Comparison of ENCODE assay signal across 1 cellular context in the genomic region with DNA sequence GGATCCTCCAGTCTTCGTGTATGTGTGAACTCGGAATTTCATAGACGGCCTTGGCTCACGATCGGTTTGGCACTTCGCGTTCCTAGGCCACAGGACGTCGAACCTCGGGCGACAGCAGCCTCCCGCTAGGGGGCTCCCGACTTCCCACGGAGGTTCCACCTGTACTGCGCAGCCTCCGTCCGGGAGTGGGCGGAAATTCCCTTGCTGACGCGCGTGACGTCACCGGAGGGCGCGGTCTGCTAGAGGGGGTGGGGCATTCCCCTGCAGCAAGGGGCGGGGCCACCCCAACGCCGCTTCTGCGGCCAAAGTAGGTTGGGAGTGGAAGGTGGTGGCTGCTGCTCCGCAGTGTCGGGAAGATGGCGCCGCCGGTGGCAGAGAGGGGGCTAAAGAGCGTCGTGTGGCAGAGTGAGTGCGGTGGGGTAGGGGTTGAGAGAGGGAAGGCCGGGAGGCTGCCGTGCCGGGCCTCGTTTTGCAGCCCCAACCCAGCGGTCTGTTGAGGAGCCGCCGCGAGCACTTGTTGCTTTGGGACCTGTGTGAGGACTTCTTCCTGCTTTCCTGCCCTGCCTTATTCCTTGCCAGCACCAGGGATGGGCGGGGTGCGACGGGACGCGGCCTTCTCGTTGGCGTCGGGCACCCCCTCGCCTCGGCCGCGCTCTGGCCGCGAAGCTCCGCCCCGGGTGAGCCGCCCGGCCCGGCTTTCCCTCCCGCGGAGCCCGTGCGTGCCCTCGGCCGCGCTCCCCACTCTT.
TF ChIP-seq lines count a peak whose summit lies in the region.

STXBP3 (plus strand) TSS at position 293 of the 746 bp plus-strand sequence; CDS start at position 357, 64 bp downstream.

TF ChIP-seq in HepG2, 621 proteins besides CTCF, POLR2A, EP300 and RAD21 (continued from another document and continues in another):
- TF ChIP-seq MLXIP (CRISPR knock-in tag; IDR thresholded peaks at IDR 0.05; ENCODE audit: borderline replicate concordance) = 0 out of 2 replicates have a peak, but pooled peaks have one; percentile 37
- TF ChIP-seq ARNT2 (CRISPR knock-in tag; IDR thresholded peaks at IDR 0.05; ENCODE audit: low read depth) = no peak
- peak; percentile 67; the same call in 1 of the 2 replicates for TF ChIP-seq RNF2 (conservative IDR thresholded peaks at IDR 0.05; ENCODE audit: low read depth)
- TF ChIP-seq MEF2D (CRISPR knock-in tag; IDR thresholded peaks at IDR 0.05) = no peak; the same call in 1 of the 2 replicates
- TF ChIP-seq PLRG1 (conservative IDR thresholded peaks at IDR 0.05) = no peak
- no peak for TF ChIP-seq ZSCAN9 (CRISPR knock-in tag; IDR thresholded peaks at IDR 0.05; ENCODE audit: borderline replicate concordance)
- peak; percentile 53 for TF ChIP-seq CBX1 (IDR thresholded peaks at IDR 0.05; ENCODE audit: low read depth)
- TF ChIP-seq, protein P1, sequence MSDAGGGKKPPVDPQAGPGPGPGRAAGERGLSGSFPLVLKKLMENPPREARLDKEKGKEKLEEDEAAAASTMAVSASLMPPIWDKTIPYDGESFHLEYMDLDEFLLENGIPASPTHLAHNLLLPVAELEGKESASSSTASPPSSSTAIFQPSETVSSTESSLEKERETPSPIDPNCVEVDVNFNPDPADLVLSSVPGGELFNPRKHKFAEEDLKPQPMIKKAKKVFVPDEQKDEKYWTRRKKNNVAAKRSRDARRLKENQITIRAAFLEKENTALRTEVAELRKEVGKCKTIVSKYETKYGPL (CRISPR knock-in tag; IDR thresholded peaks at IDR 0.05) = no peak
- TF ChIP-seq FOXK2 (IDR thresholded peaks at IDR 0.05) = peak; percentile 19; the same call in 1 of the 2 replicates
- TF ChIP-seq ZNF713 (CRISPR knock-in tag; IDR thresholded peaks at IDR 0.05) = no peak
- TF ChIP-seq ZNF326 (CRISPR knock-in tag; IDR thresholded peaks at IDR 0.05; ENCODE audit: borderline replicate concordance) = no peak
- TF ChIP-seq MAFG (CRISPR knock-in tag; IDR thresholded peaks at IDR 0.05) = no peak
- TF ChIP-seq, protein P2, sequence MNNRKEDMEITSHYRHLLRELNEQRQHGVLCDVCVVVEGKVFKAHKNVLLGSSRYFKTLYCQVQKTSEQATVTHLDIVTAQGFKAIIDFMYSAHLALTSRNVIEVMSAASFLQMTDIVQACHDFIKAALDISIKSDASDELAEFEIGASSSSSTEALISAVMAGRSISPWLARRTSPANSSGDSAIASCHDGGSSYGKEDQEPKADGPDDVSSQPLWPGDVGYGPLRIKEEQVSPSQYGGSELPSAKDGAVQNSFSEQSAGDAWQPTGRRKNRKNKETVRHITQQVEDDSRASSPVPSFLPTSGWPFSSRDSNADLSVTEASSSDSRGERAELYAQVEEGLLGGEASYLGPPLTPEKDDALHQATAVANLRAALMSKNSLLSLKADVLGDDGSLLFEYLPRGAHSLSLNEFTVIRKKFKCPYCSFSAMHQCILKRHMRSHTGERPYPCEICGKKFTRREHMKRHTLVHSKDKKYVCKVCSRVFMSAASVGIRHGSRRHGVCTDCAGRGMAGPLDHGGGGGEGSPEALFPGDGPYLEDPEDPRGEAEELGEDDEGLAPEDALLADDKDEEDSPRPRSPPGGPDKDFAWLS (CRISPR knock-in tag; IDR thresholded peaks at IDR 0.05; ENCODE audit: borderline replicate concordance) = no peak
- no peak for TF ChIP-seq ZNF496 (CRISPR knock-in tag; IDR thresholded peaks at IDR 0.05; ENCODE audit: insufficient replicate concordance)
- TF ChIP-seq, protein P3, sequence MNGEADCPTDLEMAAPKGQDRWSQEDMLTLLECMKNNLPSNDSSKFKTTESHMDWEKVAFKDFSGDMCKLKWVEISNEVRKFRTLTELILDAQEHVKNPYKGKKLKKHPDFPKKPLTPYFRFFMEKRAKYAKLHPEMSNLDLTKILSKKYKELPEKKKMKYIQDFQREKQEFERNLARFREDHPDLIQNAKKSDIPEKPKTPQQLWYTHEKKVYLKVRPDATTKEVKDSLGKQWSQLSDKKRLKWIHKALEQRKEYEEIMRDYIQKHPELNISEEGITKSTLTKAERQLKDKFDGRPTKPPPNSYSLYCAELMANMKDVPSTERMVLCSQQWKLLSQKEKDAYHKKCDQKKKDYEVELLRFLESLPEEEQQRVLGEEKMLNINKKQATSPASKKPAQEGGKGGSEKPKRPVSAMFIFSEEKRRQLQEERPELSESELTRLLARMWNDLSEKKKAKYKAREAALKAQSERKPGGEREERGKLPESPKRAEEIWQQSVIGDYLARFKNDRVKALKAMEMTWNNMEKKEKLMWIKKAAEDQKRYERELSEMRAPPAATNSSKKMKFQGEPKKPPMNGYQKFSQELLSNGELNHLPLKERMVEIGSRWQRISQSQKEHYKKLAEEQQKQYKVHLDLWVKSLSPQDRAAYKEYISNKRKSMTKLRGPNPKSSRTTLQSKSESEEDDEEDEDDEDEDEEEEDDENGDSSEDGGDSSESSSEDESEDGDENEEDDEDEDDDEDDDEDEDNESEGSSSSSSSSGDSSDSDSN (CRISPR knock-in tag; IDR thresholded peaks at IDR 0.05) = peak; percentile 80
- no peak for TF ChIP-seq ZNF616 (CRISPR knock-in tag; IDR thresholded peaks at IDR 0.05; ENCODE audit: low read depth)
- TF ChIP-seq SALL2 (CRISPR knock-in tag; IDR thresholded peaks at IDR 0.05) = peak; percentile 74
- TF ChIP-seq DBP (CRISPR knock-in tag; IDR thresholded peaks at IDR 0.05; ENCODE audit: not compliant biosample characterization) = no peak
- no peak for TF ChIP-seq PCBP2 (optimal IDR thresholded peaks at IDR 0.05; ENCODE audit: low read depth, low read length, poor library complexity, severe bottlenecking)
- TF ChIP-seq ZNF329 (CRISPR knock-in tag; IDR thresholded peaks at IDR 0.05; ENCODE audit: low read depth) = no peak
- no peak for TF ChIP-seq ZNF660 (CRISPR knock-in tag; IDR thresholded peaks at IDR 0.05; ENCODE audit: borderline replicate concordance, low read depth)
- TF ChIP-seq ZNF484 (CRISPR knock-in tag; IDR thresholded peaks at IDR 0.05; ENCODE audit: borderline replicate concordance, low read depth) = no peak
- TF ChIP-seq SMC3 (IDR thresholded peaks at IDR 0.05; ENCODE audit: low read length) = no peak; the same call in 1 of the 2 replicates
- TF ChIP-seq, protein P4, sequence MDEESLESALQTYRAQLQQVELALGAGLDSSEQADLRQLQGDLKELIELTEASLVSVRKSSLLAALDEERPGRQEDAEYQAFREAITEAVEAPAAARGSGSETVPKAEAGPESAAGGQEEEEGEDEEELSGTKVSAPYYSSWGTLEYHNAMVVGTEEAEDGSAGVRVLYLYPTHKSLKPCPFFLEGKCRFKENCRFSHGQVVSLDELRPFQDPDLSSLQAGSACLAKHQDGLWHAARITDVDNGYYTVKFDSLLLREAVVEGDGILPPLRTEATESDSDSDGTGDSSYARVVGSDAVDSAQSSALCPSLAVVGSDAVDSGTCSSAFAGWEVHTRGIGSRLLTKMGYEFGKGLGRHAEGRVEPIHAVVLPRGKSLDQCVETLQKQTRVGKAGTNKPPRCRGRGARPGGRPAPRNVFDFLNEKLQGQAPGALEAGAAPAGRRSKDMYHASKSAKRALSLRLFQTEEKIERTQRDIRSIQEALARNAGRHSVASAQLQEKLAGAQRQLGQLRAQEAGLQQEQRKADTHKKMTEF (CRISPR knock-in tag; IDR thresholded peaks at IDR 0.05) = peak; percentile 75
- TF ChIP-seq ATF7 (IDR thresholded peaks at IDR 0.05) = peak; percentile 97
- TF ChIP-seq ATF7 (CRISPR knock-in tag; IDR thresholded peaks at IDR 0.05) = peak; percentile 92
- peak; percentile 83; the same call in 1 of the 2 replicates for TF ChIP-seq HOXA3 (CRISPR knock-in tag; IDR thresholded peaks at IDR 0.05)
- TF ChIP-seq ZBTB1 (CRISPR knock-in tag; IDR thresholded peaks at IDR 0.05; ENCODE audit: borderline replicate concordance) = no peak
- no peak for TF ChIP-seq HMGA1 (CRISPR knock-in tag; conservative IDR thresholded peaks at IDR 0.05)
- no peak for TF ChIP-seq MZF1 (CRISPR knock-in tag; IDR thresholded peaks at IDR 0.05; ENCODE audit: borderline replicate concordance)
- TF ChIP-seq, protein P5, sequence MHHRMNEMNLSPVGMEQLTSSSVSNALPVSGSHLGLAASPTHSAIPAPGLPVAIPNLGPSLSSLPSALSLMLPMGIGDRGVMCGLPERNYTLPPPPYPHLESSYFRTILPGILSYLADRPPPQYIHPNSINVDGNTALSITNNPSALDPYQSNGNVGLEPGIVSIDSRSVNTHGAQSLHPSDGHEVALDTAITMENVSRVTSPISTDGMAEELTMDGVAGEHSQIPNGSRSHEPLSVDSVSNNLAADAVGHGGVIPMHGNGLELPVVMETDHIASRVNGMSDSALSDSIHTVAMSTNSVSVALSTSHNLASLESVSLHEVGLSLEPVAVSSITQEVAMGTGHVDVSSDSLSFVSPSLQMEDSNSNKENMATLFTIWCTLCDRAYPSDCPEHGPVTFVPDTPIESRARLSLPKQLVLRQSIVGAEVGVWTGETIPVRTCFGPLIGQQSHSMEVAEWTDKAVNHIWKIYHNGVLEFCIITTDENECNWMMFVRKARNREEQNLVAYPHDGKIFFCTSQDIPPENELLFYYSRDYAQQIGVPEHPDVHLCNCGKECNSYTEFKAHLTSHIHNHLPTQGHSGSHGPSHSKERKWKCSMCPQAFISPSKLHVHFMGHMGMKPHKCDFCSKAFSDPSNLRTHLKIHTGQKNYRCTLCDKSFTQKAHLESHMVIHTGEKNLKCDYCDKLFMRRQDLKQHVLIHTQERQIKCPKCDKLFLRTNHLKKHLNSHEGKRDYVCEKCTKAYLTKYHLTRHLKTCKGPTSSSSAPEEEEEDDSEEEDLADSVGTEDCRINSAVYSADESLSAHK (CRISPR knock-in tag; IDR thresholded peaks at IDR 0.05; ENCODE audit: borderline replicate concordance) = no peak
- TF ChIP-seq SP2 (CRISPR knock-in tag; IDR thresholded peaks at IDR 0.05) = no peak
- TF ChIP-seq ZSCAN12 (CRISPR knock-in tag; IDR thresholded peaks at IDR 0.05) = peak; percentile 63; the same call in 1 of the 2 replicates
- TF ChIP-seq POGK (CRISPR knock-in tag; conservative IDR thresholded peaks at IDR 0.05) = peak; percentile 83; the same call in 1 of the 2 replicates
- TF ChIP-seq ZNF12 (CRISPR knock-in tag; IDR thresholded peaks at IDR 0.05) = peak; percentile 39; the same call in 1 of the 2 replicates
- TF ChIP-seq MIER2 (CRISPR knock-in tag; IDR thresholded peaks at IDR 0.05) = no peak; the same call in 1 of the 2 replicates
- peak; percentile 16; the same call in 1 of the 2 replicates for TF ChIP-seq ZNF782 (CRISPR knock-in tag; IDR thresholded peaks at IDR 0.05; ENCODE audit: borderline replicate concordance)
- TF ChIP-seq ADNP (CRISPR knock-in tag; IDR thresholded peaks at IDR 0.05) = no peak
- no peak for TF ChIP-seq TCF7L2 (IDR thresholded peaks at IDR 0.05; ENCODE audit: low read depth, low read length)
- TF ChIP-seq ZNF574 (CRISPR knock-in tag; IDR thresholded peaks at IDR 0.05) = peak; percentile 79
